ENCODE assay signal across 29 cellular contexts in the genomic region with DNA sequence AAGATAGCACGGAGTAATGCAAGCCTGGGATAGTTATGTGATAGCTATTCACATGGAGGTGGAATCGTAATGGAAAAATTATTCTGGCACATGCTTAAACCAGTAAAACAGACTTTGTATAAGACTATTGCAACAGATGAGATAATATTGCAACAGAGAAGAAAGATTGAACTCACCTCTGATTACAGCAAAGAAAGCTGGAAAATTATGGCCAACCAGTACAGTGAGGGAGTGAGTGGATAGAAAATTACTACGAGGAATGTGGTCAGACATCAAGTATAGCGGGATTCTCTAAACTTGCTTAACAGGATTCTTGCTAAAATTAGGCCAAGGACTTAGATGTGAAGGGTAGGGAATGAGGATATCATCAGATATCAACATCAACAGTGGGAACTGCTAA.
"Had no signal": no experiment of that assay in that cellular context is flagged by ENCODE, and none has a peak within 500 bp of the region (broad histone marks: within the 10 kb centered on the region; RNA-seq: fewer than 3 reads in every experiment).

No MANE protein-coding gene starts in this region.

- H3K9ac ChIP-seq: neural progenitor cell had no signal

- H3K4me1 ChIP-seq: neural progenitor cell, thyroid gland had no signal

- H3K27ac ChIP-seq: neural progenitor cell, skin epidermis, thyroid gland had no signal

- H3K9me3 ChIP-seq: thyroid gland had no signal

- H3K27me3 ChIP-seq: neural progenitor cell, thyroid gland had no signal

- H3K4me3 Mint-ChIP-seq: activated CD4-positive, alpha-beta T cell treated with anti-CD3 and anti-CD28 coated beads for 36 hours; activated CD8-positive, alpha-beta memory T cell treated with anti-CD3 and anti-CD28 coated beads, Interleukin-2, amount 10 ng/mL, durations not matched to agents 7 days and 5 days; activated CD8-positive, alpha-beta T cell treated with anti-CD3 and anti-CD28 coated beads, Interleukin-2, amount 10 ng/mL, durations not matched to agents 7 days and 5 days; activated naive CD4-positive, alpha-beta T cell treated with anti-CD3 and anti-CD28 coated beads, Interleukin-2, amount 50 U/mL, for 24 hours; activated naive CD8-positive, alpha-beta T cell treated with anti-CD3 and anti-CD28 coated beads, Interleukin-2, amount 50 U/mL, for 24 hours; immature natural killer cell; natural killer cell; neural progenitor cell; stimulated activated effector memory CD8-positive, alpha-beta T cell treated with anti-CD3 and anti-CD28 coated beads, Interleukin-12 subunit alpha, Interleukin-12 subunit beta, amount 100 ng/mL, for 72 hours; stimulated activated naive CD8-positive, alpha-beta T cell treated with anti-CD3 and anti-CD28 coated beads, Interleukin-15, Interleukin-2, amounts not matched to agents 100 ng/mL and 50 ng/mL, for 24 hours had no signal

- H3K27me3 Mint-ChIP-seq: activated CD4-positive, alpha-beta T cell treated with anti-CD3 and anti-CD28 coated beads for 36 hours; activated CD8-positive, alpha-beta memory T cell treated with anti-CD3 and anti-CD28 coated beads, Interleukin-2, amount 10 ng/mL, durations not matched to agents 7 days and 5 days; activated naive CD4-positive, alpha-beta T cell treated with anti-CD3 and anti-CD28 coated beads, Interleukin-2, amount 50 U/mL, for 24 hours; activated naive CD8-positive, alpha-beta T cell treated with anti-CD3 and anti-CD28 coated beads, Interleukin-2, amount 50 U/mL, for 24 hours; stimulated activated naive CD8-positive, alpha-beta T cell treated with anti-CD3 and anti-CD28 coated beads, Interleukin-15, Interleukin-2, amounts not matched to agents 100 ng/mL and 50 ng/mL, for 24 hours had no signal

- H3K9me3 Mint-ChIP-seq: neural progenitor cell had no signal

- H3K27ac Mint-ChIP-seq: activated CD4-positive, alpha-beta T cell treated with anti-CD3 and anti-CD28 coated beads for 36 hours; activated CD8-positive, alpha-beta memory T cell treated with anti-CD3 and anti-CD28 coated beads, Interleukin-2, amount 10 ng/mL, durations not matched to agents 7 days and 5 days; activated CD8-positive, alpha-beta T cell treated with anti-CD3 and anti-CD28 coated beads, Interleukin-2, amount 10 ng/mL, durations not matched to agents 7 days and 5 days; activated naive CD4-positive, alpha-beta T cell treated with anti-CD3 and anti-CD28 coated beads, Interleukin-2, amount 50 U/mL, for 24 hours; activated naive CD8-positive, alpha-beta T cell treated with anti-CD3 and anti-CD28 coated beads, Interleukin-2, amount 50 U/mL, for 24 hours; activated T-helper 2 cell treated with anti-CD3 and anti-CD28 coated beads, Interferon-gamma antibody, Interleukin-2, Interleukin-4, amounts not matched to agents 10 μg/mL and 5 μg/mL and 100 μg/mL, durations not matched to agents 14 hours and 24 hours and 36 hours; immature natural killer cell; natural killer cell; neural progenitor cell; stimulated activated effector memory CD8-positive, alpha-beta T cell treated with anti-CD3 and anti-CD28 coated beads, Interleukin-12 subunit alpha, Interleukin-12 subunit beta, amount 100 ng/mL, for 72 hours; stimulated activated naive CD8-positive, alpha-beta T cell treated with anti-CD3 and anti-CD28 coated beads, Interleukin-15, Interleukin-2, amounts not matched to agents 100 ng/mL and 50 ng/mL, for 24 hours had no signal

- H3K36me3 Mint-ChIP-seq: activated CD8-positive, alpha-beta memory T cell treated with anti-CD3 and anti-CD28 coated beads, Interleukin-2, amount 10 ng/mL, durations not matched to agents 7 days and 5 days; activated naive CD4-positive, alpha-beta T cell treated with anti-CD3 and anti-CD28 coated beads, Interleukin-2, amount 50 U/mL, for 24 hours; immature natural killer cell; neural progenitor cell; stimulated activated effector memory CD8-positive, alpha-beta T cell treated with anti-CD3 and anti-CD28 coated beads, Interleukin-12 subunit alpha, Interleukin-12 subunit beta, amount 100 ng/mL, for 72 hours had no signal

- H3K4me1 Mint-ChIP-seq: activated CD4-positive, alpha-beta T cell treated with anti-CD3 and anti-CD28 coated beads for 36 hours; activated CD8-positive, alpha-beta memory T cell treated with anti-CD3 and anti-CD28 coated beads, Interleukin-2, amount 10 ng/mL, durations not matched to agents 7 days and 5 days; activated naive CD4-positive, alpha-beta T cell treated with anti-CD3 and anti-CD28 coated beads, Interleukin-2, amount 50 U/mL, for 24 hours; activated naive CD8-positive, alpha-beta T cell treated with anti-CD3 and anti-CD28 coated beads, Interleukin-2, amount 50 U/mL, for 24 hours; immature natural killer cell; natural killer cell; neural progenitor cell; stimulated activated effector memory CD8-positive, alpha-beta T cell treated with anti-CD3 and anti-CD28 coated beads, Interleukin-12 subunit alpha, Interleukin-12 subunit beta, amount 100 ng/mL, for 72 hours had no signal

- H3K4me3 ChIP-seq: neural progenitor cell, skin epidermis, thyroid gland had no signal

- H3K36me3 ChIP-seq: neural progenitor cell, thyroid gland had no signal

- ATAC-seq: activated CD4-positive, alpha-beta T cell treated with anti-CD3 and anti-CD28 coated beads for 36 hours; activated CD8-positive, alpha-beta memory T cell treated with anti-CD3 and anti-CD28 coated beads, Interleukin-2, amount 10 ng/mL, durations not matched to agents 7 days and 5 days; activated CD8-positive, alpha-beta T cell treated with anti-CD3 and anti-CD28 coated beads, Interleukin-2, amount 10 ng/mL, durations not matched to agents 7 days and 5 days; activated naive CD8-positive, alpha-beta T cell treated with anti-CD3 and anti-CD28 coated beads, Interleukin-2, amount 50 U/mL, for 24 hours; esophagus mucosa; left colon; natural killer cell; right cardiac atrium; stimulated activated effector memory CD8-positive, alpha-beta T cell treated with anti-CD3 and anti-CD28 coated beads, Interleukin-12 subunit alpha, Interleukin-12 subunit beta, amount 100 ng/mL, for 72 hours had no signal

- FAIRE-seq: endothelial cell of umbilical vein, kidney had no signal

- DNase-seq: activated CD4-positive, alpha-beta T cell treated with anti-CD3 and anti-CD28 coated beads for 36 hours; activated CD4-positive, CD25-positive, alpha-beta regulatory T cell; activated CD8-positive, alpha-beta memory T cell treated with anti-CD3 and anti-CD28 coated beads, Interleukin-2, amount 10 ng/mL, durations not matched to agents 7 days and 5 days; activated CD8-positive, alpha-beta T cell treated with anti-CD3 and anti-CD28 coated beads, Interleukin-2, amount 10 ng/mL, durations not matched to agents 7 days and 5 days; activated naive CD8-positive, alpha-beta T cell treated with anti-CD3 and anti-CD28 coated beads, Interleukin-2, amount 50 U/mL, for 24 hours; activated T-cell treated with anti-CD3 and anti-CD28 coated beads, Interleukin-2, amount 50 U/mL, for 48 hours; amygdala; central memory CD4-positive, alpha-beta T cell; foreskin fibroblast; head of caudate nucleus; hypothalamus; immature natural killer cell; kidney; left colon; natural killer cell; occipital lobe; posterior cingulate gyrus; right cardiac atrium; stimulated activated CD4-positive, alpha-beta T cell treated with anti-CD3 and anti-CD28 coated beads, Interleukin-12 subunit alpha, Interleukin-12 subunit beta, amount 100 ng/mL, for 4 hours; stimulated activated CD4-positive, alpha-beta T cell treated with anti-CD3 and anti-CD28 coated beads, Interleukin-4, amount 100 ng/mL, for 1 hour; thyroid gland had no signal
